ENCODE assay signal across 34 cellular contexts in the genomic region with DNA sequence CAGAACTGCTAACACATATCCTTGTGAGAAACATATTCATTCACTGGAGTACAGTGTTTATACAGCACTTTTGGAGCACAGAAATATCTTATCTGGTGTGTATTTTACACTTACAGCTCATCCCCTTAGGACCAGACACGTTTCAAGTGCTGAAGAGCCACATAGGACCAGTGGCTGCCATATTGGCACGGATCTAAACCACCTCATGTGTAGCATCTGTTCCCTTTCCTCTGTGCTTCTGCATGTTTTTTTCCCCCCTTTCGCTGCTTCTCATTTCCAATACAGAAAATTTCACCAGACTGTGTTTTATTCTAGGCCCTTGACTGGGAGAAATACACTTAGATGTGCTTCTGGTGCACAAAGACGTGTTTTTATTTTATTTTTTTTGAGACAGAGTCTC.
"Had no signal": no experiment of that assay in that cellular context is flagged by ENCODE, and none has a peak within 500 bp of the region (broad histone marks: within the 10 kb centered on the region; RNA-seq: fewer than 3 reads in every experiment).

No MANE protein-coding gene starts in this region.

- DNase-seq: Karpas-422, Kasumi-1, MG63, MM.1S, NCI-H1048, NCI-H1092, NCI-H1092 treated with DMSO at 0.1 percent for 48 hours, NCI-H1105, NCI-H1105 treated with DMSO at 0.1 percent for 48 hours, NCI-H1417, NCI-H1417 treated with DMSO at 0.1 percent for 48 hours, NCI-H1436, NCI-H1436 treated with DMSO at 0.1 percent for 48 hours, NCI-H146, NCI-H1694, NCI-H1694 treated with DMSO at 0.1 percent for 48 hours, NCI-H187, NCI-H187 treated with DMSO at 0.1 percent for 48 hours, NCI-H1930, NCI-H2029, NCI-H2029 treated with DMSO at 0.1 percent for 48 hours, NCI-H2081, NCI-H2081 treated with DMSO at 0.1 percent for 48 hours, NCI-H2107, NCI-H2171, NCI-H2171 treated with DMSO at 0.1 percent for 48 hours, NCI-H2227 treated with DMSO at 0.1 percent for 48 hours, NCI-H226, NCI-H345, NCI-H446, NCI-H446 treated with DMSO at 0.1 percent for 48 hours, NCI-H510A, NCI-H510A treated with DMSO at 0.1 percent for 48 hours, NCI-H524 had no signal
